8 cellular contexts compared by ENCODE assay signal in the genomic region with DNA sequence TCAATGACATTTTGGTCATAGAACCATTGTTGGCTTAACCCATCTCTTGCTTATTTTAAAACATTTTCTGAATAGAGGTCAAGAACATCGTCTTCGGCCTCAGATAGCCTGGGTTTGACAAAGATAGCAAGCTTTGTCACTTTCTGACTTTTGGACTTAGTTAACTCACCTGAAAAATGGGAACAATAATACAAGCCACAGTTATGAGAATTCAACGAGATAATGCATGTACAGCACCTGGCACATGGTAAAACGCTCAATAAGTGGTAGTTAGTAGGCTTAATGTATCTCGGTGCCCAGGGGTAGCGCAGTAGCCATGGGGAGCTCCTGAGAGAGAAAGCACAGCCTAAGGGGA. TPM values are rescaled to one million over a fixed set of nuclear protein-coding genes. Genes with fewer than 3 reads are reported as not detected.
A peak's percentile ranks its signal among the peaks of the same experiment; 100 is the strongest.
DNase-seq lines count a peak whose midpoint lies in the region; ATAC-seq, FAIRE-seq and TF ChIP-seq lines count a peak whose summit lies in the region.

No MANE protein-coding gene starts in this region.

- DNase-seq in A549 (ENCODE audit: low read depth in 1 of 2, low spot score in 1 of 2), result no peak
- DNase-seq in H7, result no peak
- no peak for DNase-seq in astrocyte (ENCODE audit: low read depth)
- no peak for DNase-seq in memory B cell (ENCODE audit: low spot score in 2 of 2)
- DNase-seq in effector CD4-positive, alpha-beta T cell, result no peak
- DNase-seq in T1000 (lab: John Stamatoyannopoulos, UW), result no peak
- DNase-seq in sciatic nerve (ENCODE audit: low spot score), result no peak
- no peak for DNase-seq in activated CD8-positive, alpha-beta memory T cell treated with anti-CD3 and anti-CD28 coated beads, Interleukin-2, amount 50 U/mL, for 4 hours

- H3K27ac Mint-ChIP-seq in astrocyte (ENCODE audit: unreplicated experiment) (peak overlapping the region; percentile 16), memory B cell (peak overlapping the region; percentile 90)

- H3K36me3 Mint-ChIP-seq in astrocyte (ENCODE audit: low read depth, unreplicated experiment), result no peaks in the 10 kb centered on the region
- peaks cover 5% of the 10 kb centered on the region for H3K36me3 Mint-ChIP-seq in memory B cell

- peak overlapping the region; percentile 86 for H3K9ac ChIP-seq in astrocyte (ENCODE audit: low read length)

- H3K4me1 Mint-ChIP-seq in astrocyte (ENCODE audit: low read depth, unreplicated experiment), result peaks cover 24% of the 10 kb centered on the region
- H3K4me1 Mint-ChIP-seq in memory B cell, result peaks cover 49% of the 10 kb centered on the region

- peaks cover 43% of the 10 kb centered on the region for H3K79me2 ChIP-seq in astrocyte (ENCODE audit: insufficient read depth, low read length)

- H3K4me1 ChIP-seq in A549, result peaks cover 21% of the 10 kb centered on the region
- peaks cover 18% of the 10 kb centered on the region for H3K4me1 ChIP-seq in astrocyte (ENCODE audit: insufficient read depth, low read length)

- H3K9me3 Mint-ChIP-seq in astrocyte (ENCODE audit: unreplicated experiment) (no peaks in the 10 kb centered on the region), memory B cell (no peaks in the 10 kb centered on the region)

- TF ChIP-seq EP300 in A549 (IDR thresholded peaks at IDR 0.05), result no peak

- peaks cover 30% of the 10 kb centered on the region for H4K20me1 ChIP-seq in astrocyte (ENCODE audit: insufficient read depth, low read length)

- no peak; a peak in 1 of 6 replicates for ATAC-seq in A549
- ATAC-seq in memory B cell (ENCODE audit: low read depth), result peak; percentile 2
- ATAC-seq in sciatic nerve, result no peak

- CTCF ChIA-PET in A549 (lab: Yijun Ruan, JAX), result interaction anchor here (0.6 to 3.9 kb wide), 9 partner anchors 10 to 1899 kb away, joined by 3 to 20 read pairs (median 4); no protein-coding TSS in a partner anchor

- POLR2A ChIA-PET in A549 (lab: Yijun Ruan, JAX), result interaction anchor here (1.0 to 1.1 kb wide), 2 partner anchors 10 to 78 kb away, joined by 3 read pairs; a partner anchor contains a TSS

- TF ChIP-seq RAD21 in A549 (conservative IDR thresholded peaks at IDR 0.05 in 1 of 2, IDR thresholded peaks at IDR 0.05 in 1 of 2), result no peak

- H3K27me3 Mint-ChIP-seq in astrocyte (ENCODE audit: low read depth, unreplicated experiment) (no peaks in the 10 kb centered on the region), memory B cell (no peaks in the 10 kb centered on the region)

- WGBS in A549 (ENCODE audit: missing lambda C conversion rate), result 52% methylated on average over 6 of the region's 6 CpGs

- H3K4me3 Mint-ChIP-seq in astrocyte (ENCODE audit: unreplicated experiment) (peak overlapping the region; percentile 95), memory B cell (peak overlapping the region; percentile 98)

- H2AFZ ChIP-seq in astrocyte (ENCODE audit: low read depth, low read length), result peak overlapping the region; percentile 92

- H3K36me3 ChIP-seq in H7 (replicated peaks; ENCODE audit: control insufficient read depth, insufficient read depth, low read length) (peaks cover 11% of the 10 kb centered on the region), astrocyte (ENCODE audit: insufficient read depth, low read length) (no peaks in the 10 kb centered on the region)

- intact Hi-C loops in sciatic nerve (cut with DNase I), result no loop called here

- TF ChIP-seq CTCF in A549 (IDR thresholded peaks at IDR 0.05), result no peak
- TF ChIP-seq CTCF in astrocyte (IDR thresholded peaks at IDR 0.05; ENCODE audit: insufficient read depth, low read depth, low read length), result no peak

- H3K27ac ChIP-seq in A549 (peak overlapping the region; percentile 86 to 87), astrocyte (ENCODE audit: low read depth, low read length) (peak overlapping the region; percentile 61)

- H3K9me3 ChIP-seq in A549 (no peaks in the 10 kb centered on the region), astrocyte (ENCODE audit: insufficient read depth, low read depth, low read length) (no peaks in the 10 kb centered on the region)

- H3K4me2 ChIP-seq in A549 (peak overlapping the region; percentile 87), astrocyte (ENCODE audit: low read length) (peak overlapping the region; percentile 99)

- TF ChIP-seq POLR2A in A549 (IDR thresholded peaks at IDR 0.05; ENCODE audit: low read length), result no peak

- no peaks in the 10 kb centered on the region for H3K27me3 ChIP-seq in H7 (ENCODE audit: control insufficient read depth, insufficient read depth, low read length)
- no peaks in the 10 kb centered on the region for H3K27me3 ChIP-seq in astrocyte (ENCODE audit: insufficient read depth, low read length)

- H3K4me3 ChIP-seq in A549 (peak overlapping the region; percentile 96), H7 (ENCODE audit: insufficient read depth, low read depth, low read length) (peak overlapping the region; percentile 98), astrocyte (ENCODE audit: insufficient read depth, low read depth, low read length) (peak overlapping the region; percentile 92)

- FAIRE-seq in A549 (lab: Jason Lieb, UNC) (no peak), astrocyte (lab: Jason Lieb, UNC) (no peak)

TF ChIP-seq in A549, 52 proteins besides CTCF, POLR2A, EP300 and RAD21:
- TF ChIP-seq KDM1A (IDR thresholded peaks at IDR 0.05; ENCODE audit: low read depth) (peak; percentile 18; the same call in 1 of the 2 replicates), CHD4 (IDR thresholded peaks at IDR 0.05; ENCODE audit: borderline replicate concordance) (0 out of 2 replicates have a peak, but pooled peaks have one; percentile 32), CBX8 (IDR thresholded peaks at IDR 0.05) (no peak)

RNA-seq across cellular contexts. Expression of a gene that starts 0.4 kb away (rescaled TPM):
- polyA plus RNA-seq in A549 (2011; rRNA removed) (54.9 and 63.4 TPM in 2 replicates), A549 (2017; fragmentation: RNase III; extraction: RNeasy Plus Mini Kit Qiagen cat#74134 plus additional on column Dnase treatment) (29.4 to 34.3 TPM (median 33.4 TPM) in 3 replicates)
- 44.1 and 54.5 TPM in 2 replicates for polyA plus RNA-seq in A549 (2012; cell fraction: cytosol; rRNA removed)
- 76.0 and 92.4 TPM in 2 replicates for polyA plus RNA-seq in A549 (2012; cell fraction: nucleus; rRNA removed)
- polyA minus RNA-seq in A549 (2011; rRNA and poly(A)+ RNA removed), result 40.7 and 42.0 TPM in 2 replicates
- total RNA-seq in H7 (2014; rRNA removed; shearing (Covaris generic)), result 43.4 and 44.4 TPM in 2 replicates
- total RNA-seq in astrocyte (39.6 and 45.0 TPM in 2 replicates), sciatic nerve (39.4 TPM)

RNA-seq across cellular contexts. Expression of a gene that starts 4.7 kb away (rescaled TPM):
- polyA plus RNA-seq in A549 (2011; rRNA removed) (51.3 and 56.0 TPM in 2 replicates), A549 (2017; fragmentation: RNase III; extraction: RNeasy Plus Mini Kit Qiagen cat#74134 plus additional on column Dnase treatment) (20.9 to 27.4 TPM (median 27.3 TPM) in 3 replicates)
- polyA plus RNA-seq in A549 (2012; cell fraction: cytosol; rRNA removed), result 27.7 and 33.0 TPM in 2 replicates
- polyA plus RNA-seq in A549 (2012; cell fraction: nucleus; rRNA removed), result 10.9 and 15.6 TPM in 2 replicates
- polyA minus RNA-seq in A549 (2011; rRNA and poly(A)+ RNA removed), result 16.4 and 16.9 TPM in 2 replicates
- 28.9 and 30.1 TPM in 2 replicates for total RNA-seq in H7 (2014; rRNA removed; shearing (Covaris generic))
- total RNA-seq in astrocyte (18.9 and 19.0 TPM in 2 replicates), sciatic nerve (20.9 TPM)
